In genomic region chr3:58008140-58009025, GRCh38 we compare ENCODE assay signal across 8 cellular contexts. TPM values are rescaled to one million over a fixed set of nuclear protein-coding genes. Genes with fewer than 3 reads are reported as not detected.
DNase-seq lines count a peak whose midpoint lies in the region; ATAC-seq and TF ChIP-seq lines count a peak whose summit lies in the region.

Gene FLNB, plus strand, starts transcription at chr3:58008422. Its CDS starts 143 bp downstream, at chr3:58008565.

- CTCF ChIA-PET in activated naive CD4-positive, alpha-beta T cell treated with anti-CD3 and anti-CD28 coated beads for 36 hours (lab: Charles Lee), result interaction anchor here (0.5 to 4.1 kb wide), 28 partner anchors 11 to 298 kb away, joined by 3 to 50 read pairs (median 5); partner anchors contain the start of genes HTD2 and RPP14

- intact Hi-C loops in activated naive CD4-positive, alpha-beta T cell treated with anti-CD3 and anti-CD28 coated beads for 36 hours (cut with micrococcal nuclease), result loop anchor here (1.0 to 5.0 kb wide), 11 partner anchors 11 to 524 kb away; partner anchors contain the start of genes HTD2 and RPP14

- DNase-seq in SK-N-DZ (ENCODE audit: low spot score), result peak; percentile 64
- DNase-seq in activated naive CD4-positive, alpha-beta T cell treated with anti-CD3 and anti-CD28 coated beads for 36 hours, result peak; percentile 81
- peak; percentile 96 for DNase-seq in germinal center (ENCODE audit: low spot score)
- DNase-seq in occipital lobe (lab: John Stamatoyannopoulos, UW), result peak; percentile 65

- H3K4me3 Mint-ChIP-seq in activated naive CD4-positive, alpha-beta T cell treated with anti-CD3 and anti-CD28 coated beads for 36 hours, result peak within 1 kb of the TSS; percentile 92

- peak within 1 kb of the TSS; percentile 74 for H3K27ac Mint-ChIP-seq in activated naive CD4-positive, alpha-beta T cell treated with anti-CD3 and anti-CD28 coated beads for 36 hours

- H3K36me3 ChIP-seq in BLaER1 treated with 17β-estradiol and CSF1 and Interleukin-3, amounts not matched to agents 10 nM and 100 nM, result no peaks in the 10 kb centered on the region

- ATAC-seq in HG03571 (IDR thresholded peaks at IDR 0.05; ENCODE audit: unreplicated experiment), result peak; percentile 68

- peaks cover 25 to 49% (median 44%) of the 10 kb centered on the region in 10 experiments for H3K4me1 ChIP-seq in BLaER1 treated with 17β-estradiol and CSF1 and Interleukin-3, amounts not matched to agents 10 nM and 100 nM

- peak; percentile 73 for TF ChIP-seq POLR2A in GM19193 (IDR thresholded peaks at IDR 0.05; ENCODE audit: extremely low read depth, insufficient read depth, insufficient read length)

- H4K20me1 ChIP-seq in BLaER1 treated with 17β-estradiol and CSF1 and Interleukin-3, amounts not matched to agents 10 nM and 100 nM, result peaks cover 0 to 50% (median 39%) of the 10 kb centered on the region in 11 experiments; a peak in 16 of 22 replicates

- H3K4me1 Mint-ChIP-seq in activated naive CD4-positive, alpha-beta T cell treated with anti-CD3 and anti-CD28 coated beads for 36 hours (ENCODE audit: low read depth), result peaks cover 37% of the 10 kb centered on the region

- H3K27me3 ChIP-seq in BLaER1 treated with 17β-estradiol and CSF1 and Interleukin-3, amounts not matched to agents 10 nM and 100 nM, result no peaks in the 10 kb centered on the region

- no peaks in the 10 kb centered on the region for H3K27me3 Mint-ChIP-seq in activated naive CD4-positive, alpha-beta T cell treated with anti-CD3 and anti-CD28 coated beads for 36 hours (ENCODE audit: low read depth)

- H3K36me3 Mint-ChIP-seq in activated naive CD4-positive, alpha-beta T cell treated with anti-CD3 and anti-CD28 coated beads for 36 hours (ENCODE audit: low read depth), result no peaks in the 10 kb centered on the region

- peak within 1 kb of the TSS; percentile 87 to 100 (median 97) for H3K4me2 ChIP-seq in BLaER1 treated with 17β-estradiol and CSF1 and Interleukin-3, amounts not matched to agents 10 nM and 100 nM

- no peaks in the 10 kb centered on the region for H3K9me3 ChIP-seq in BLaER1 treated with 17β-estradiol and CSF1 and Interleukin-3, amounts not matched to agents 10 nM and 100 nM (replicated peaks in 1 of 11)

- peak within 1 kb of the TSS in 10 of 11 experiments; percentile 53 to 82 (median 74); a peak in 21 of 22 replicates for H3K27ac ChIP-seq in BLaER1 treated with 17β-estradiol and CSF1 and Interleukin-3, amounts not matched to agents 10 nM and 100 nM
- peak within 1 kb of the TSS; percentile 51 for H3K27ac ChIP-seq in temporal lobe (ENCODE audit: low read depth, low read length)

- no peaks in the 10 kb centered on the region for H3K9me3 Mint-ChIP-seq in activated naive CD4-positive, alpha-beta T cell treated with anti-CD3 and anti-CD28 coated beads for 36 hours

- peak within 1 kb of the TSS; percentile 62 to 95 (median 84) for H3K4me3 ChIP-seq in BLaER1 treated with 17β-estradiol and CSF1 and Interleukin-3, amounts not matched to agents 10 nM and 100 nM

- peak within 1 kb of the TSS; percentile 77 to 90 (median 83) for H3K9ac ChIP-seq in BLaER1 treated with 17β-estradiol and CSF1 and Interleukin-3, amounts not matched to agents 10 nM and 100 nM

RNA-seq across cellular contexts. Expression of gene FLNB, which starts in this region (rescaled TPM):
- 23.1 and 24.2 TPM in 2 replicates for polyA plus RNA-seq in SK-N-DZ (2014; cell fraction: cytosol; rRNA removed)
- 22.6 and 25.4 TPM in 2 replicates for polyA plus RNA-seq in SK-N-DZ (2014; cell fraction: nucleus; rRNA removed)
- total RNA-seq in activated naive CD4-positive, alpha-beta T cell treated with anti-CD3 and anti-CD28 coated beads for 36 hours, result 10 to 100 TPM; 47.7 to 48.0 TPM
- total RNA-seq in occipital lobe (27.6 TPM), temporal lobe (21.9 TPM)

Comparison
In these comparisons a context has a peak if more than half of its experiments do, and no peak if none do; other contexts are left out.
1. Peak in every context shown above with its lines: DNase-seq, ATAC-seq, H3K4me3 ChIP-seq and H3K27ac ChIP-seq.